Comparison of ENCODE assay signal across 26 cellular contexts in the genomic region with DNA sequence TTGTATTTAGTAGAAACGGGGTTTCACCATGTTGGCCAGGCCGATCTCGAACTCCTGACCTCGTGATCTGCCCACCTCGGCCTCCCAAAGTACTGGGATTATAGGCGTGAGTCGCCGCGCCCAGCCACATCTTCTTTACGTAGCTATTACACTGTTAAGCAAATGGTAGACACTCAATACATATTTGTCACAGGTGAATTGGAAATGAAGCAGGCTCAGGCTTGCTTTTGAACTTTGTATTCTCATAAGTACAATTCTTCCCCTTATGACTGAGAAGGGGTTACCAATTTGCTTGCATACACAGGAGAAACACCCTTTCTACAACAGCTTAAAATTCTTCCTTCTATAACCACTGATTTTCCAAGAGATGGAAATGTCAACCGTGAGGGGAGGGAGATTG. TPM values are rescaled to one million over a fixed set of nuclear protein-coding genes. Genes with fewer than 3 reads are reported as not detected.
A peak's percentile ranks its signal among the peaks of the same experiment; 100 is the strongest.
DNase-seq lines count a peak whose midpoint lies in the region; ATAC-seq and TF ChIP-seq lines count a peak whose summit lies in the region.
"Had no signal": no experiment of that assay in that cellular context is flagged by ENCODE, and none has a peak within 500 bp of the region (broad histone marks: within the 10 kb centered on the region; RNA-seq: fewer than 3 reads in every experiment).

No MANE protein-coding gene starts in this region.

- POLR2A ChIA-PET in PC-9 (lab: Charles Lee; ENCODE audit: unreplicated experiment), result no interaction called here

- H3K36me3 ChIP-seq in PC-9 (ENCODE audit: low read depth), result peaks cover 25% of the 10 kb centered on the region
- H3K36me3 ChIP-seq in mesenchymal stem cell (ENCODE audit: control insufficient read depth in 1 of 2, insufficient read depth in 2 of 2, low read depth in 1 of 2, low read length in 2 of 2), result no peaks in the 10 kb centered on the region
- H3K36me3 ChIP-seq in upper lobe of right lung, result no peaks in the 10 kb centered on the region
- H3K36me3 ChIP-seq in SJCRH30, result no peaks in the 10 kb centered on the region
- H3K36me3 ChIP-seq: suprapubic skin had no signal

- no peaks in the 10 kb centered on the region for H3K27me3 Mint-ChIP-seq in chondrocyte (ENCODE audit: low read depth)
- H3K27me3 Mint-ChIP-seq: progenitor cell of endocrine pancreas had no signal

- H4K91ac ChIP-seq in mesenchymal stem cell (ENCODE audit: low read length), result no peak overlapping the region

- H3K14ac ChIP-seq in mesenchymal stem cell (ENCODE audit: low read length in 2 of 2), result no peak overlapping the region

- no TSS peak for BruUV-seq in PC-9 (replicated peaks; lab: Mats Ljungman, UMichigan)

- no peak for TF ChIP-seq CTCF in PC-9 (conservative IDR thresholded peaks at IDR 0.05)
- TF ChIP-seq CTCF in chondrocyte (IDR thresholded peaks at IDR 0.05), result no peak
- TF ChIP-seq CTCF in upper lobe of right lung (IDR thresholded peaks at IDR 0.05), result no peak

- H4K8ac ChIP-seq in mesenchymal stem cell (ENCODE audit: low read length), result no peak overlapping the region

- no peak overlapping the region for H3K23ac ChIP-seq in mesenchymal stem cell (ENCODE audit: low read length in 2 of 2)

- no peak overlapping the region for H3K4ac ChIP-seq in mesenchymal stem cell (ENCODE audit: low read depth in 1 of 2, low read length in 2 of 2)

- WGBS in mesenchymal stem cell, result 89% methylated on average over 5 of the region's 11 CpGs

- no peaks in the 10 kb centered on the region for H3K9me2 ChIP-seq in PC-9 (ENCODE audit: insufficient read depth)

- H3K79me2 ChIP-seq in PC-9 (ENCODE audit: low read depth), result peaks cover 38% of the 10 kb centered on the region

- H3K9ac ChIP-seq in mesenchymal stem cell (ENCODE audit: low read length), result peak overlapping the region; percentile 94

- H2BK15ac ChIP-seq in mesenchymal stem cell (ENCODE audit: low read depth, poor library complexity, severe bottlenecking), result no peak overlapping the region

- H2AK5ac ChIP-seq in mesenchymal stem cell (ENCODE audit: low read length, severe bottlenecking), result no peak overlapping the region

- H2BK5ac ChIP-seq in mesenchymal stem cell (ENCODE audit: low read depth, low read length, poor library complexity, severe bottlenecking), result no peak overlapping the region

- H3K4me3 Mint-ChIP-seq in chondrocyte (ENCODE audit: unreplicated experiment), result no peak overlapping the region
- H3K4me3 Mint-ChIP-seq: CD8-positive, alpha-beta T cell; central memory CD8-positive, alpha-beta T cell; stimulated activated effector memory CD8-positive, alpha-beta T cell treated with anti-CD3 and anti-CD28 coated beads, Interleukin-12 subunit alpha, Interleukin-12 subunit beta, amount 100 ng/mL, for 72 hours; T-helper 1 cell treated with Interleukin-12 subunit alpha and Interleukin-12 subunit beta and Interleukin-4 antibody, amounts not matched to agents 30 μg/mL and 1 μg/mL, for 36 hours had no signal

- peaks cover 6% of the 10 kb centered on the region for H3K9me3 Mint-ChIP-seq in chondrocyte (ENCODE audit: low read depth)
- H3K9me3 Mint-ChIP-seq: CD8-positive, alpha-beta T cell; central memory CD8-positive, alpha-beta T cell; stimulated activated effector memory CD8-positive, alpha-beta T cell treated with anti-CD3 and anti-CD28 coated beads, Interleukin-12 subunit alpha, Interleukin-12 subunit beta, amount 100 ng/mL, for 72 hours; T-helper 1 cell treated with Interleukin-12 subunit alpha and Interleukin-12 subunit beta and Interleukin-4 antibody, amounts not matched to agents 30 μg/mL and 1 μg/mL, for 36 hours had no signal

- H2BK120ac ChIP-seq in mesenchymal stem cell (ENCODE audit: low read depth, low read length), result no peak overlapping the region

- H2AFZ ChIP-seq in PC-9 (no peak overlapping the region), mesenchymal stem cell (ENCODE audit: low read depth, low read length) (no peak overlapping the region)

- no peak for ATAC-seq in upper lobe of right lung
- ATAC-seq: CD8-positive, alpha-beta T cell; left lobe of liver had no signal

- no peak for DNase-seq in PC-9
- no peak for DNase-seq in chondrocyte (ENCODE audit: low spot score)
- no peak for DNase-seq in mesenchymal stem cell
- DNase-seq in upper lobe of right lung, result no peak
- DNase-seq in pons (ENCODE audit: low spot score), result no peak
- no peak for DNase-seq in kidney tubule cell (ENCODE audit: low spot score)
- no peak for DNase-seq in SJCRH30
- DNase-seq: activated CD8-positive, alpha-beta memory T cell treated with anti-CD3 and anti-CD28 coated beads for 24 hours; activated naive CD4-positive, alpha-beta T cell treated with Interleukin-2 at 50 U/mL for 16 hours; activated T-cell treated with anti-CD3 and anti-CD28 coated beads, Interleukin-2, amount 50 U/mL, for 48 hours; CD8-positive, alpha-beta T cell; NCI-H1092; NCI-H2029; NCI-H345; SHP77 treated with DMSO at 0.1 percent for 48 hours; stimulated activated CD4-positive, alpha-beta T cell treated with anti-CD3 and anti-CD28 coated beads, Interleukin-1b, Interleukin-23, amount 100 ng/mL, for 48 hours had no signal

- H3K4me1 Mint-ChIP-seq in chondrocyte (ENCODE audit: low read depth), result peaks cover 52% of the 10 kb centered on the region
- H3K4me1 Mint-ChIP-seq: central memory CD8-positive, alpha-beta T cell; stimulated activated effector memory CD8-positive, alpha-beta T cell treated with anti-CD3 and anti-CD28 coated beads, Interleukin-12 subunit alpha, Interleukin-12 subunit beta, amount 100 ng/mL, for 72 hours had no signal

- peak overlapping the region; percentile 2 to 33 for H3K18ac ChIP-seq in mesenchymal stem cell (ENCODE audit: low read depth in 1 of 2, low read length in 2 of 2)

- H3K4me1 ChIP-seq in PC-9 (replicated peaks; ENCODE audit: insufficient read depth) (peaks cover 60% of the 10 kb centered on the region), mesenchymal stem cell (ENCODE audit: control insufficient read depth, insufficient read depth, low read depth, low read length) (peaks cover 1% of the 10 kb centered on the region), upper lobe of right lung (no peaks in the 10 kb centered on the region), SJCRH30 (peaks cover 36% of the 10 kb centered on the region)

- H4K20me1 ChIP-seq in PC-9 (ENCODE audit: insufficient read depth), result no peaks in the 10 kb centered on the region

- no peaks in the 10 kb centered on the region for H3K9me3 ChIP-seq in PC-9 (ENCODE audit: insufficient read depth, low read depth)
- no peaks in the 10 kb centered on the region for H3K9me3 ChIP-seq in mesenchymal stem cell (ENCODE audit: control insufficient read depth, low read length)
- no peaks in the 10 kb centered on the region for H3K9me3 ChIP-seq in upper lobe of right lung
- H3K9me3 ChIP-seq in SJCRH30 (replicated peaks), result no peaks in the 10 kb centered on the region
- H3K9me3 ChIP-seq: suprapubic skin had no signal

- no peak overlapping the region for H2BK12ac ChIP-seq in mesenchymal stem cell (ENCODE audit: low read length in 2 of 2)

- H3K27ac Mint-ChIP-seq in chondrocyte (ENCODE audit: unreplicated experiment), result peak overlapping the region; percentile 95
- H3K27ac Mint-ChIP-seq: CD8-positive, alpha-beta T cell; progenitor cell of endocrine pancreas; stimulated activated effector memory CD8-positive, alpha-beta T cell treated with anti-CD3 and anti-CD28 coated beads, Interleukin-12 subunit alpha, Interleukin-12 subunit beta, amount 100 ng/mL, for 72 hours; T-helper 1 cell treated with Interleukin-12 subunit alpha and Interleukin-12 subunit beta and Interleukin-4 antibody, amounts not matched to agents 30 μg/mL and 1 μg/mL, for 36 hours had no signal

- H3K79me1 ChIP-seq in mesenchymal stem cell (replicated peaks; ENCODE audit: low read length, poor library complexity, severe bottlenecking), result no peaks in the 10 kb centered on the region

- peak overlapping the region; percentile 88 for H3K4me2 ChIP-seq in PC-9
- H3K4me2 ChIP-seq in mesenchymal stem cell (ENCODE audit: low read length, poor library complexity, severe bottlenecking), result no peak overlapping the region

- H3K4me3 ChIP-seq in PC-9, result peak overlapping the region; percentile 97; the same call in 1 of the 2 replicates
- peak overlapping the region in 1 of 2 experiments; percentile 83 for H3K4me3 ChIP-seq in mesenchymal stem cell (ENCODE audit: insufficient read depth in 1 of 2, low read depth in 1 of 2, low read length in 2 of 2)
- H3K4me3 ChIP-seq in upper lobe of right lung, result no peak overlapping the region
- H3K4me3 ChIP-seq in SJCRH30, result no peak overlapping the region
- H3K4me3 ChIP-seq: dorsolateral prefrontal cortex, suprapubic skin had no signal

- CTCF ChIA-PET in PC-9 (lab: Charles Lee), result no interaction called here

- peak overlapping the region; percentile 94 for H3K27ac ChIP-seq in PC-9
- peak overlapping the region; percentile 81 for H3K27ac ChIP-seq in mesenchymal stem cell (ENCODE audit: low read length, poor library complexity, severe bottlenecking)
- peak overlapping the region; percentile 36 for H3K27ac ChIP-seq in upper lobe of right lung
- H3K27ac ChIP-seq in SJCRH30, result no peak overlapping the region
- H3K27ac ChIP-seq: dorsolateral prefrontal cortex, suprapubic skin had no signal

- H3K27me3 ChIP-seq in PC-9 (ENCODE audit: insufficient read depth, low read depth) (no peaks in the 10 kb centered on the region), mesenchymal stem cell (ENCODE audit: control insufficient read depth in 1 of 2, insufficient read depth in 1 of 2, low read length in 2 of 2) (peaks cover 0 to 41% of the 10 kb centered on the region in 2 experiments), upper lobe of right lung (no peaks in the 10 kb centered on the region), SJCRH30 (no peaks in the 10 kb centered on the region)
- H3K27me3 ChIP-seq: suprapubic skin had no signal

- intact Hi-C loops in PC-9 (cut with micrococcal nuclease; ENCODE audit: unreplicated experiment) (no loop called here), upper lobe of right lung (cut with DNase I) (no loop called here)

- peaks cover 58% of the 10 kb centered on the region for H3F3A ChIP-seq in PC-9 (ENCODE audit: insufficient read depth, low read depth)

- no peaks in the 10 kb centered on the region for H3K36me3 Mint-ChIP-seq in chondrocyte (ENCODE audit: low read depth)
- H3K36me3 Mint-ChIP-seq: CD8-positive, alpha-beta T cell; stimulated activated effector memory CD8-positive, alpha-beta T cell treated with anti-CD3 and anti-CD28 coated beads, Interleukin-12 subunit alpha, Interleukin-12 subunit beta, amount 100 ng/mL, for 72 hours had no signal

RNA-seq across cellular contexts. Expression of gene SRPX2, which starts 0.8 kb away (rescaled TPM):
- 65.9 and 77.8 TPM in 2 replicates for total RNA-seq in PC-9 (2021)
- total RNA-seq in chondrocyte, result 10.0 to 21.1 TPM (median 10.8 TPM) in 3 replicates
- 205 TPM for polyA plus RNA-seq in mesenchymal stem cell (2013, experiment 1 of 2)
- polyA plus RNA-seq in mesenchymal stem cell (2013, experiment 2 of 2), result 224 TPM
- total RNA-seq in upper lobe of right lung, result 39.1 TPM
- 0.97 and 1.3 TPM in 2 replicates for total RNA-seq in SJCRH30 (2014; rRNA removed; shearing (Covaris generic))
- total RNA-seq: CD8-positive, alpha-beta T cell had no signal

RNA-seq across cellular contexts. Expression of gene TSPAN6, which starts 6.6 kb away (rescaled TPM):
- total RNA-seq in PC-9 (2021) (49.6 and 52.2 TPM in 2 replicates), chondrocyte (17.8 to 23.0 TPM (median 18.6 TPM) in 3 replicates), upper lobe of right lung (13.9 TPM)
- polyA plus RNA-seq in mesenchymal stem cell (2013, experiment 1 of 2), result 34.3 TPM
- 37.3 TPM for polyA plus RNA-seq in mesenchymal stem cell (2013, experiment 2 of 2)
- 58.8 and 61.7 TPM in 2 replicates for total RNA-seq in SJCRH30 (2014; rRNA removed; shearing (Covaris generic))

RNA-seq across cellular contexts. Expression of gene TNMD, which starts 58.5 kb away (rescaled TPM):
- total RNA-seq in PC-9 (2021) (not detected in 2 replicates), chondrocyte (1.5 to 1.9 TPM in 2 of 3 replicates, not detected in the other), upper lobe of right lung (not detected)
- 0.21 TPM for polyA plus RNA-seq in mesenchymal stem cell (2013, experiment 1 of 2)
- polyA plus RNA-seq in mesenchymal stem cell (2013, experiment 2 of 2), result 0.25 TPM
- not detected in 2 replicates for total RNA-seq in SJCRH30 (2014; rRNA removed; shearing (Covaris generic))
- total RNA-seq: CD8-positive, alpha-beta T cell; epithelial cell of proximal tubule; glomerular endothelial cell; left lobe of liver; LHCN-M2; progenitor cell of endocrine pancreas had no signal
